ENCODE assay signal across 9 cellular contexts in genomic region chr3:122102191-122102935, GRCh38. TPM values are rescaled to one million over a fixed set of nuclear protein-coding genes. Genes with fewer than 3 reads are reported as not detected.
DNase-seq lines count a peak whose midpoint lies in the region; ATAC-seq, FAIRE-seq and TF ChIP-seq lines count a peak whose summit lies in the region.
"Had no signal": no experiment of that assay in that cellular context is flagged by ENCODE, and none has a peak within 500 bp of the region (broad histone marks: within the 10 kb centered on the region; RNA-seq: fewer than 3 reads in every experiment).

No MANE protein-coding gene starts in this region.

- H3K9me3 Mint-ChIP-seq in activated B cell treated with CpG ODN at 0.5 μM for 24 hours: no peaks in the 10 kb centered on the region
- no peaks in the 10 kb centered on the region for H3K9me3 Mint-ChIP-seq in glutamatergic neuron (ENCODE audit: unreplicated experiment)

- POLR2A ChIA-PET in activated B cell treated with CpG ODN at 0.5 μM for 24 hours (lab: Charles Lee): interaction anchor here (0.6 to 2.7 kb wide), 10 partner anchors 24 to 659 kb away, joined by 3 to 18 read pairs (median 6); partner anchors contain the start of genes CD86, FAM162A and WDR5B
- POLR2A ChIA-PET in HepG2 (lab: Yijun Ruan, JAX): no interaction called here

- no peaks in the 10 kb centered on the region for H3K27me3 Mint-ChIP-seq in activated B cell treated with CpG ODN at 0.5 μM for 24 hours
- H3K27me3 Mint-ChIP-seq in glutamatergic neuron (ENCODE audit: unreplicated experiment): no peaks in the 10 kb centered on the region

- DNase-seq in DND-41 (peak; percentile 18), activated B cell treated with CpG ODN at 0.5 μM for 24 hours (no peak), cortex of kidney (lab: John Stamatoyannopoulos, UW) (no peak), glutamatergic neuron (no peak), DMS153 (lab: John Stamatoyannopoulos, UW) (no peak), HepG2 (ENCODE audit: low spot score) (no peak)
- DNase-seq: left ventricle myocardium superior had no signal

- peak; percentile 41 for ATAC-seq in DND-41 (ENCODE audit: insufficient read depth, low read depth)
- peak; percentile 44 for ATAC-seq in GM19328 (IDR thresholded peaks at IDR 0.05; ENCODE audit: unreplicated experiment)
- ATAC-seq in HG03060 (IDR thresholded peaks at IDR 0.05; ENCODE audit: low read depth, unreplicated experiment): peak; percentile 32
- peak; percentile 29 for ATAC-seq in activated B cell treated with CpG ODN at 0.5 μM for 24 hours (ENCODE audit: low read depth)
- ATAC-seq in HepG2: no peak
- ATAC-seq: left ventricle myocardium superior had no signal

- H3K27ac ChIP-seq in DND-41 (ENCODE audit: low read length) (no peak overlapping the region), HepG2 (ENCODE audit: extremely low read length, insufficient read depth, low read length) (no peak overlapping the region)

- WGBS in HepG2 (ENCODE audit: low lambda C conversion rate): under 1% methylated on average over 4 of the region's 4 CpGs

- no peaks in the 10 kb centered on the region for H3K9me3 ChIP-seq in DND-41 (ENCODE audit: insufficient read depth, low read length, severe bottlenecking)
- H3K9me3 ChIP-seq in HepG2 (ENCODE audit: low read length): no peaks in the 10 kb centered on the region

- H3K27me3 ChIP-seq in DND-41 (ENCODE audit: insufficient read depth, low read length, poor library complexity) (no peaks in the 10 kb centered on the region), HepG2 (ENCODE audit: control insufficient read depth in 1 of 2, insufficient read depth in 2 of 2, low read length in 2 of 2) (no peaks in the 10 kb centered on the region)

- H3K4me3 Mint-ChIP-seq in activated B cell treated with CpG ODN at 0.5 μM for 24 hours (peak overlapping the region; percentile 0), glutamatergic neuron (ENCODE audit: unreplicated experiment) (no peak overlapping the region)

- TF ChIP-seq RAD21 in HepG2 (CRISPR knock-in tag; IDR thresholded peaks at IDR 0.05): no peak

- H3K27ac Mint-ChIP-seq in activated B cell treated with CpG ODN at 0.5 μM for 24 hours: peak overlapping the region; percentile 51
- no peak overlapping the region for H3K27ac Mint-ChIP-seq in glutamatergic neuron (ENCODE audit: unreplicated experiment)

- TF ChIP-seq POLR2A in HepG2 (IDR thresholded peaks at IDR 0.05; ENCODE audit: insufficient read depth in 1 of 2, low read depth in 2 of 2, low read length in 2 of 2): no peak

- CTCF ChIA-PET in activated B cell treated with CpG ODN at 0.5 μM for 24 hours (lab: Charles Lee) (interaction anchor here (0.7 to 5.1 kb wide), 22 partner anchors 9 to 555 kb away, joined by 3 to 60 read pairs (median 5); partner anchors contain the start of genes CD86 and FAM162A), HepG2 (lab: Yijun Ruan, JAX; ENCODE audit: low intra/inter-chr PET ratio, low total read pairs) (no interaction called here)

- H2AFZ ChIP-seq in DND-41 (ENCODE audit: low read depth, low read length): no peak overlapping the region
- no peak overlapping the region for H2AFZ ChIP-seq in HepG2 (ENCODE audit: low read length)

- H3K9ac ChIP-seq in DND-41 (ENCODE audit: low read depth, low read length) (no peak overlapping the region), HepG2 (ENCODE audit: insufficient read depth, low read depth, low read length) (no peak overlapping the region)

- H3K4me2 ChIP-seq in DND-41 (ENCODE audit: insufficient read depth, low read length): no peak overlapping the region
- no peak overlapping the region for H3K4me2 ChIP-seq in HepG2 (ENCODE audit: low read depth, low read length)

- in situ Hi-C loops in HepG2 (cut with HindIII; ENCODE audit: extremely low pct_ligation_motif_present, low pct_unique_long_range_greater_than_20kb): loop anchor here (10.0 kb wide), 2 partner anchors 152 to 252 kb away; no protein-coding TSS in a partner anchor

- no peaks in the 10 kb centered on the region for H3K36me3 ChIP-seq in DND-41 (ENCODE audit: insufficient read depth, low read length)
- no peaks in the 10 kb centered on the region for H3K36me3 ChIP-seq in HepG2 (replicated peaks in 1 of 2; ENCODE audit: control insufficient read depth in 1 of 2, insufficient read depth in 2 of 2, low read length in 2 of 2)

- H3K79me2 ChIP-seq in DND-41 (ENCODE audit: insufficient read depth, low read length): no peaks in the 10 kb centered on the region
- no peaks in the 10 kb centered on the region for H3K79me2 ChIP-seq in HepG2 (ENCODE audit: insufficient read depth, low read length)

- TF ChIP-seq EP300 in HepG2 (IDR thresholded peaks at IDR 0.05; ENCODE audit: low read depth in 2 of 2, low read length in 2 of 2) (no peak), HepG2 (CRISPR knock-in tag; IDR thresholded peaks at IDR 0.05; ENCODE audit: borderline replicate concordance) (no peak)

- no peak for FAIRE-seq in HepG2 (lab: Jason Lieb, UNC)

- BruUV-seq in HepG2 (replicated peaks; lab: Mats Ljungman, UMichigan): no TSS peak

- TF ChIP-seq CTCF in DND-41 (IDR thresholded peaks at IDR 0.05; ENCODE audit: borderline replicate concordance, extremely low read depth, low read length, poor library complexity, severe bottlenecking) (no peak), activated B cell treated with CpG ODN at 0.5 μM for 24 hours (IDR thresholded peaks at IDR 0.05) (no peak), glutamatergic neuron (IDR thresholded peaks at IDR 0.05; ENCODE audit: partially characterized antibody, unreplicated experiment) (no peak), HepG2 (CRISPR knock-in tag; IDR thresholded peaks at IDR 0.05) (no peak)

- peaks cover 9% of the 10 kb centered on the region for H3K4me1 ChIP-seq in DND-41 (ENCODE audit: insufficient read depth, low read length)
- no peaks in the 10 kb centered on the region for H3K4me1 ChIP-seq in HepG2 (ENCODE audit: insufficient read depth, low read length)

- intact Hi-C loops in activated B cell treated with CpG ODN at 0.5 μM for 24 hours (cut with micrococcal nuclease) (loop anchor here (10.0 kb wide), 1 partner anchor 438 kb away; the partner anchor contains the start of gene HCLS1), HepG2 (cut with micrococcal nuclease; ENCODE audit: unreplicated experiment) (no loop called here)

- H3K36me3 Mint-ChIP-seq in activated B cell treated with CpG ODN at 0.5 μM for 24 hours (ENCODE audit: low read depth) (peaks cover 25% of the 10 kb centered on the region), glutamatergic neuron (ENCODE audit: unreplicated experiment) (no peaks in the 10 kb centered on the region)

- H4K20me1 ChIP-seq in DND-41 (ENCODE audit: insufficient read depth, low read length): no peaks in the 10 kb centered on the region
- no peaks in the 10 kb centered on the region for H4K20me1 ChIP-seq in HepG2 (ENCODE audit: insufficient read depth, low read length)

- H3K4me1 Mint-ChIP-seq in activated B cell treated with CpG ODN at 0.5 μM for 24 hours: peaks cover 46% of the 10 kb centered on the region
- H3K4me1 Mint-ChIP-seq in glutamatergic neuron (ENCODE audit: low read depth, unreplicated experiment): no peaks in the 10 kb centered on the region

- no peak overlapping the region for H3K4me3 ChIP-seq in DND-41 (ENCODE audit: low read depth in 1 of 2, low read length in 2 of 2)
- no peak overlapping the region for H3K4me3 ChIP-seq in HepG2 (replicated peaks in 1 of 3; ENCODE audit: insufficient read depth in 1 of 3, low read depth in 2 of 3, low read length in 3 of 3)

TF ChIP-seq in HepG2, 621 proteins besides CTCF, POLR2A, EP300 and RAD21 (continues in another document):
- TF ChIP-seq PCBP1 (IDR thresholded peaks at IDR 0.05; ENCODE audit: borderline replicate concordance, low read depth, low read length) (no peak), ZIK1 (CRISPR knock-in tag; IDR thresholded peaks at IDR 0.05; ENCODE audit: borderline replicate concordance, low read depth) (no peak), ZBTB26 (CRISPR knock-in tag; IDR thresholded peaks at IDR 0.05; ENCODE audit: borderline replicate concordance) (no peak)

RNA-seq across cellular contexts. Expression of gene CD86, which starts 47.2 kb away (rescaled TPM):
- total RNA-seq in activated B cell treated with CpG ODN at 0.5 μM for 24 hours (31.2 and 31.7 TPM in 2 replicates), glutamatergic neuron (ENCODE audit: unreplicated experiment) (not detected), HepG2 (2016; rRNA removed; fragmentation: Illumina TruSeq; extraction: Trizol) (not detected in 2 replicates)
- not detected in 2 replicates for total RNA-seq in HepG2 (2016; cell fraction: cytosol; rRNA removed; fragmentation: Illumina TruSeq; extraction: Trizol; ENCODE audit: low read depth)
- total RNA-seq in HepG2 (2016; cell fraction: insoluble cytoplasmic fraction; rRNA removed; fragmentation: Illumina TruSeq; extraction: Trizol): not detected in 2 replicates
- total RNA-seq in HepG2 (2016; cell fraction: membrane; rRNA removed; fragmentation: Illumina TruSeq; extraction: Trizol): not detected in 2 replicates
- total RNA-seq in HepG2 (2016; cell fraction: nucleus; rRNA removed; fragmentation: Illumina TruSeq; extraction: Trizol): not detected in 2 replicates
- polyA plus RNA-seq in HepG2 (2011; rRNA removed): not detected in 2 replicates
- polyA plus RNA-seq in HepG2 (2011; cell fraction: cytosol; rRNA removed): not detected in 2 replicates
- polyA plus RNA-seq in HepG2 (2011; cell fraction: nucleus; rRNA removed): not detected in 2 replicates
- not detected in 2 replicates for polyA plus RNA-seq in HepG2 (2012)
- not detected in 2 replicates for polyA plus RNA-seq in HepG2 (2016; cell fraction: cytosol; fragmentation: Illumina TruSeq; extraction: Trizol; ENCODE audit: low read depth)
- not detected in 2 replicates for polyA plus RNA-seq in HepG2 (2016; cell fraction: insoluble cytoplasmic fraction; fragmentation: Illumina TruSeq; extraction: Trizol; ENCODE audit: low read depth)
- polyA plus RNA-seq in HepG2 (2016; cell fraction: membrane; fragmentation: Illumina TruSeq; extraction: Trizol; ENCODE audit: low read depth): not detected in 2 replicates
- not detected in 2 replicates for polyA plus RNA-seq in HepG2 (2016; cell fraction: nucleus; fragmentation: Illumina TruSeq; extraction: Trizol; ENCODE audit: insufficient read depth, low read depth)
- polyA minus RNA-seq in HepG2 (2011; rRNA and poly(A)+ RNA removed; ENCODE audit: low replicate concordance): not detected in 2 replicates
- not detected in 2 replicates for polyA minus RNA-seq in HepG2 (2011; cell fraction: cytosol; rRNA and poly(A)+ RNA removed)
- not detected in 2 replicates for polyA minus RNA-seq in HepG2 (2011; cell fraction: nucleus; rRNA and poly(A)+ RNA removed)

Comparison
In these comparisons a context has a peak if more than half of its experiments do, and no peak if none do; other contexts are left out.
1. RNA of gene CD86, which starts 47.2 kb away (total RNA-seq): 31.2 to 31.7 TPM in activated B cell treated with CpG ODN at 0.5 μM for 24 hours; not detected in glutamatergic neuron (single experiment) and not detected in HepG2; every median in the first group is over 10 times any median in the second.